19 cellular contexts compared by ENCODE assay signal in the genomic region with DNA sequence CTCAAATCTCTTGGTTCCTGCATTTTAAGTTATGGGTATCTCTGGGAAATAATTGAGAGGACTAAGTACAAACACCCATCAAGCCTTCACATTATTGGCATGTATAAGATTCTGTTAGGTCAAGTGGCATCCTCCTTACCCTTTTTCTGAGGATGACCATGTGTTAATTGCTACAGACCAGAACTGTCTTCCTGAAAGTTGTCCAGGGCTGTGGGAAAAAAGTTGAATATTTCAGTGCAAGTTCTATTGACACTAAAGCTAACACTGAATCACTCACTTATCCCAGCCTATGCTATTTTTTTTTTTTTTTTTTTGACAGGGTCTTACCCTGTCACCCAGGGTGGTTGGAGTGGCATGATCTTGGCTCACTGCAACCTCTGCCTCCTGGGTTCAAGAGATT.
DNase-seq lines count a peak whose midpoint lies in the region; ATAC-seq, FAIRE-seq and TF ChIP-seq lines count a peak whose summit lies in the region.
"Had no signal": no experiment of that assay in that cellular context is flagged by ENCODE, and none has a peak within 500 bp of the region (broad histone marks: within the 10 kb centered on the region; RNA-seq: fewer than 3 reads in every experiment).

No MANE protein-coding gene starts in this region.

- H4K20me1 ChIP-seq in astrocyte (ENCODE audit: insufficient read depth, low read length): no peaks in the 10 kb centered on the region

- ATAC-seq in natural killer cell treated with Interleukin-12 subunit alpha and Interleukin-12 subunit beta and Interleukin-15 and Interleukin-18, amount 100 ng/mL, for 72 hours: no peak
- no peak for ATAC-seq in natural killer cell
- ATAC-seq in left lung: no peak
- no peak for ATAC-seq in left colon

- H3K9ac ChIP-seq in astrocyte (ENCODE audit: low read length): peak overlapping the region; percentile 81
- H3K9ac ChIP-seq: neural progenitor cell had no signal

- no peaks in the 10 kb centered on the region for H3K36me3 ChIP-seq in astrocyte (ENCODE audit: insufficient read depth, low read length)
- H3K36me3 ChIP-seq in left lung: no peaks in the 10 kb centered on the region
- H3K36me3 ChIP-seq: lower lobe of right lung, neural progenitor cell, sigmoid colon had no signal

- H2AFZ ChIP-seq in astrocyte (ENCODE audit: low read depth, low read length): no peak overlapping the region
- H2AFZ ChIP-seq: neural progenitor cell had no signal

- H3K9me3 Mint-ChIP-seq in natural killer cell treated with Interleukin-12 subunit alpha and Interleukin-12 subunit beta and Interleukin-15 and Interleukin-18, amount 100 ng/mL, for 72 hours: no peaks in the 10 kb centered on the region
- H3K9me3 Mint-ChIP-seq in natural killer cell: no peaks in the 10 kb centered on the region
- H3K9me3 Mint-ChIP-seq in astrocyte (ENCODE audit: unreplicated experiment): no peaks in the 10 kb centered on the region
- H3K9me3 Mint-ChIP-seq: neural progenitor cell had no signal

- H3K4me3 ChIP-seq in astrocyte (ENCODE audit: insufficient read depth, low read depth, low read length) (no peak overlapping the region), left lung (no peak overlapping the region)
- H3K4me3 ChIP-seq: lower lobe of right lung, neural progenitor cell, sigmoid colon had no signal

- H3K9me3 ChIP-seq in astrocyte (ENCODE audit: insufficient read depth, low read depth, low read length) (no peaks in the 10 kb centered on the region), left lung (no peaks in the 10 kb centered on the region)
- H3K9me3 ChIP-seq: lower lobe of right lung, sigmoid colon had no signal

- no peaks in the 10 kb centered on the region for H3K79me2 ChIP-seq in astrocyte (ENCODE audit: insufficient read depth, low read length)

- H3K27me3 Mint-ChIP-seq in natural killer cell treated with Interleukin-12 subunit alpha and Interleukin-12 subunit beta and Interleukin-15 and Interleukin-18, amount 100 ng/mL, for 72 hours: no peaks in the 10 kb centered on the region
- H3K27me3 Mint-ChIP-seq in natural killer cell (ENCODE audit: low read depth in 2 of 2) (peaks cover 12 to 15% of the 10 kb centered on the region in 2 donors), astrocyte (ENCODE audit: low read depth, unreplicated experiment) (no peaks in the 10 kb centered on the region)

- H3K27ac Mint-ChIP-seq in natural killer cell treated with Interleukin-12 subunit alpha and Interleukin-12 subunit beta and Interleukin-15 and Interleukin-18, amount 100 ng/mL, for 72 hours: peak overlapping the region; percentile 99 to 100
- H3K27ac Mint-ChIP-seq in natural killer cell (no peak overlapping the region), astrocyte (ENCODE audit: unreplicated experiment) (peak overlapping the region; percentile 100)

- no peaks in the 10 kb centered on the region for H3K36me3 Mint-ChIP-seq in natural killer cell treated with Interleukin-12 subunit alpha and Interleukin-12 subunit beta and Interleukin-15 and Interleukin-18, amount 100 ng/mL, for 72 hours
- no peaks in the 10 kb centered on the region for H3K36me3 Mint-ChIP-seq in natural killer cell
- H3K36me3 Mint-ChIP-seq in astrocyte (ENCODE audit: low read depth, unreplicated experiment): no peaks in the 10 kb centered on the region
- H3K36me3 Mint-ChIP-seq: neural progenitor cell had no signal

- FAIRE-seq in astrocyte (lab: Jason Lieb, UNC): no peak
- FAIRE-seq: bronchial epithelial cell had no signal

- no peak overlapping the region for H3K4me3 Mint-ChIP-seq in natural killer cell treated with Interleukin-12 subunit alpha and Interleukin-12 subunit beta and Interleukin-15 and Interleukin-18, amount 100 ng/mL, for 72 hours
- H3K4me3 Mint-ChIP-seq in natural killer cell: no peak overlapping the region
- no peak overlapping the region for H3K4me3 Mint-ChIP-seq in astrocyte (ENCODE audit: unreplicated experiment)
- H3K4me3 Mint-ChIP-seq: neural progenitor cell had no signal

- DNase-seq in natural killer cell treated with Interleukin-12 subunit alpha and Interleukin-12 subunit beta and Interleukin-15 and Interleukin-18, amount 100 ng/mL, for 72 hours (ENCODE audit: low spot score): no peak
- DNase-seq in natural killer cell: no peak
- no peak for DNase-seq in astrocyte (ENCODE audit: low read depth)
- DNase-seq in left lung: no peak
- DNase-seq in left colon: no peak
- no peak for DNase-seq in cerebellar cortex (ENCODE audit: low spot score)
- DNase-seq in activated CD4-positive, alpha-beta T cell treated with anti-CD3 and anti-CD28 coated beads for 4 hours: no peak
- DNase-seq in activated CD4-positive, alpha-beta T cell treated with anti-CD3 and anti-CD28 coated beads for 48 hours: no peak
- DNase-seq: activated CD4-positive, alpha-beta T cell treated with anti-CD3 and anti-CD28 coated beads, Interleukin-2, amount 50 U/mL, for 4 hours; activated effector memory CD4-positive, alpha-beta T cell treated with Interleukin-2 at 50 U/mL for 16 hours; DMS 273 treated with DMSO at 0.1 percent for 48 hours; Kasumi-1; lower lobe of right lung; NCI-H1930; NCI-H526 treated with DMSO at 0.1 percent for 48 hours; sigmoid colon had no signal

- H3K27me3 ChIP-seq in astrocyte (ENCODE audit: insufficient read depth, low read length) (no peaks in the 10 kb centered on the region), left lung (no peaks in the 10 kb centered on the region)

- H3K27ac ChIP-seq in astrocyte (ENCODE audit: low read depth, low read length) (peak overlapping the region; percentile 99), left lung (peak overlapping the region; percentile 77 to 88)
- H3K27ac ChIP-seq: HL-60, lower lobe of right lung, neural progenitor cell, sigmoid colon had no signal

- TF ChIP-seq CTCF in natural killer cell (IDR thresholded peaks at IDR 0.05) (no peak), astrocyte (IDR thresholded peaks at IDR 0.05; ENCODE audit: insufficient read depth, low read depth, low read length) (no peak), left lung (IDR thresholded peaks at IDR 0.05) (no peak)

- peaks cover 82 to 89% of the 10 kb centered on the region in 2 donors for H3K4me1 Mint-ChIP-seq in natural killer cell treated with Interleukin-12 subunit alpha and Interleukin-12 subunit beta and Interleukin-15 and Interleukin-18, amount 100 ng/mL, for 72 hours (ENCODE audit: low read depth in 2 of 2)
- peaks cover 29 to 35% of the 10 kb centered on the region in 2 donors for H3K4me1 Mint-ChIP-seq in natural killer cell
- peaks cover 88% of the 10 kb centered on the region for H3K4me1 Mint-ChIP-seq in astrocyte (ENCODE audit: low read depth, unreplicated experiment)

- peaks cover 90% of the 10 kb centered on the region for H3K4me1 ChIP-seq in astrocyte (ENCODE audit: insufficient read depth, low read length)
- H3K4me1 ChIP-seq in left lung: peaks cover 41 to 98% of the 10 kb centered on the region in 2 donors

- intact Hi-C loops in natural killer cell (cut with micrococcal nuclease): no loop called here
- intact Hi-C loops in left lung (cut with DNase I): loop anchor here in 1 of 2 donors (10.0 kb wide), 2 partner anchors 90 to 130 kb away; a partner anchor contains a TSS
- intact Hi-C loops in left colon (cut with DNase I, micrococcal nuclease): no loop called here

- peak overlapping the region; percentile 38 for H3K4me2 ChIP-seq in astrocyte (ENCODE audit: low read length)
- H3K4me2 ChIP-seq: neural progenitor cell had no signal

Comparison
In these comparisons a context has a peak if more than half of its experiments do, and no peak if none do; other contexts are left out.
1. H3K27ac Mint-ChIP-seq: peak in natural killer cell treated with Interleukin-12 subunit alpha and Interleukin-12 subunit beta and Interleukin-15 and Interleukin-18, amount 100 ng/mL, for 72 hours (2 of 2) and astrocyte (single experiment); none in natural killer cell (0 of 2).